ENCODE assay signal across 8 cellular contexts in genomic region chrX:78064698-78065601, GRCh38. TPM values are rescaled to one million over a fixed set of nuclear protein-coding genes. Genes with fewer than 3 reads are reported as not detected.
DNase-seq lines count a peak whose midpoint lies in the region; ATAC-seq and TF ChIP-seq lines count a peak whose summit lies in the region.
"Not testable (repeated sequence)": the region's sequence is repeated elsewhere in the genome, so short reads cannot be mapped to it uniquely, and the experiment has no call there.

No MANE protein-coding gene starts in this region.

- DNase-seq in ELF-1 (ENCODE audit: low read depth, low spot score) (peak; percentile 7), SK-MEL-5 (ENCODE audit: low read depth, low spot score) (peak; percentile 86), astrocyte of the cerebellum (ENCODE audit: low read depth) (peak; percentile 32), glomerular endothelial cell (ENCODE audit: extremely low read depth, low read depth, low spot score) (peak; percentile 14)

- H3K36me3 Mint-ChIP-seq in stimulated activated memory B cell treated with anti-CD40 and anti-IgM and Interleukin-4, amounts not matched to agents 10 μg/mL and 1 μg/mL and 100 μg/mL, for 72 hours: not testable (repeated sequence)

- peaks cover 11% of the 10 kb centered on the region for H3K4me1 Mint-ChIP-seq in stimulated activated memory B cell treated with anti-CD40 and anti-IgM and Interleukin-4, amounts not matched to agents 10 μg/mL and 1 μg/mL and 100 μg/mL, for 72 hours

- H3K9me3 Mint-ChIP-seq in stimulated activated memory B cell treated with anti-CD40 and anti-IgM and Interleukin-4, amounts not matched to agents 10 μg/mL and 1 μg/mL and 100 μg/mL, for 72 hours: not testable (repeated sequence)

- not testable (repeated sequence) for H3K4me3 ChIP-seq in astrocyte of the cerebellum (ENCODE audit: low read depth, low read length)

- peak overlapping the region; percentile 89 for H3K27ac Mint-ChIP-seq in stimulated activated memory B cell treated with anti-CD40 and anti-IgM and Interleukin-4, amounts not matched to agents 10 μg/mL and 1 μg/mL and 100 μg/mL, for 72 hours

- TF ChIP-seq CTCF in astrocyte of the cerebellum (IDR thresholded peaks at IDR 0.05; ENCODE audit: low read depth, low read length, missing control alignments): not testable (repeated sequence)

- in situ Hi-C loops in SK-MEL-5 (cut with HindIII; ENCODE audit: low pct_unique_long_range_greater_than_20kb, low sequenced_read_pairs); astrocyte of the cerebellum (cut with HindIII; ENCODE audit: low sequenced_read_pairs): not testable (repeated sequence)

- peak; percentile 86 for ATAC-seq in GM19395 (IDR thresholded peaks at IDR 0.05; ENCODE audit: unreplicated experiment)
- ATAC-seq in HG02763 (IDR thresholded peaks at IDR 0.05; ENCODE audit: unreplicated experiment): peak; percentile 78
- peak; percentile 77 for ATAC-seq in HG03571 (IDR thresholded peaks at IDR 0.05; ENCODE audit: unreplicated experiment)
- ATAC-seq in stimulated activated memory B cell treated with anti-CD40 and anti-IgM and Interleukin-4, amounts not matched to agents 10 μg/mL and 1 μg/mL and 100 μg/mL, for 72 hours: peak; percentile 85

- peak overlapping the region; percentile 26 for H3K4me3 Mint-ChIP-seq in stimulated activated memory B cell treated with anti-CD40 and anti-IgM and Interleukin-4, amounts not matched to agents 10 μg/mL and 1 μg/mL and 100 μg/mL, for 72 hours

- H3K27me3 Mint-ChIP-seq in stimulated activated memory B cell treated with anti-CD40 and anti-IgM and Interleukin-4, amounts not matched to agents 10 μg/mL and 1 μg/mL and 100 μg/mL, for 72 hours: not testable (repeated sequence)

RNA-seq across cellular contexts. Expression of gene PGK1, which starts 39.1 kb away (rescaled TPM):
- 1,208 and 1,214 TPM in 2 replicates for total RNA-seq in SK-MEL-5 (2014; rRNA removed; shearing (Covaris generic))
- 825 and 1,020 TPM in 2 replicates for polyA plus RNA-seq in SK-MEL-5 (2015; cell fraction: cytosol; rRNA removed)
- 353 and 413 TPM in 2 replicates for polyA plus RNA-seq in SK-MEL-5 (2015; cell fraction: nucleus; rRNA removed)
- total RNA-seq in glomerular endothelial cell: 295 and 310 TPM in 2 replicates

Comparison
In these comparisons a context has a peak if more than half of its experiments do, and no peak if none do; other contexts are left out.
1. DNase-seq: peak in every context shown above with its lines; median percentile 86 in SK-MEL-5; 32 in astrocyte of the cerebellum; 14 in glomerular endothelial cell; 7 in ELF-1.